8 cellular contexts compared by ENCODE assay signal in the genomic region with DNA sequence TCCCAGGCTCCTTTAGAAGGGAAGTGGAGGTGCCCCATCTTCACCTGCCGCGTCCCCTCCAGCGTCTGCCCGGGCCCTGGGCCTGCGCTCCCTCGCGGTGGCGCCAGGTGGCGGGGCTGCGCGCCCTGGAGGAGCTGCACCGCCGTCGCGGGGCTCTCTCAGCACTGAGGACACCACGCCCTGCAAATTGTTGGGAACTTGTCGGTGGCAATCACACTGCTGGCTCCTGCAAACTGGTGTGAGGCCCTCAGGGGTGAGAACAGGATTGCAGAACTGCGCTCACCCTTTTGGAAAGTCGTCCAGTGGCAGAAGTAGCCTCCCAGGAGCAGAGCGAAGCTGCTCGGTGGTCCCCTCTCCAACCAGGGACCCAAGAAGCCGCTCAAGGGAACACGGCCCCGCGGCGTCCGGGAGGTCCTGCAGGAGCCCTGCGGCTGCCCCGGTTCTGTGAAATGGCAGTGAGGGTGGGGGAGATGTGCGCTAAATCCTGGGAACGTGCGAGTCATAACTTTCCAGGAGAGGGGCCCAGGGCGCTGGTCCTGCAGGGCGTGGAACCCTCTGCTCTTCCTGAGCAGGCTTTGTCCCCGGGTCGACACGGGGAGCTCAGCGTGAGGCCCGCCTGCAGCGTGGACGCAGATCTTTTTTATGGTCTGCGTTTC. TPM values are rescaled to one million over a fixed set of nuclear protein-coding genes. Genes with fewer than 3 reads are reported as not detected.
DNase-seq lines count a peak whose midpoint lies in the region; ATAC-seq, FAIRE-seq and TF ChIP-seq lines count a peak whose summit lies in the region.

No MANE protein-coding gene starts in this region.

- WGBS in K562 (ENCODE audit: insufficient coverage, low coverage, missing lambda C conversion rate): 5% methylated on average over 38 of the region's 42 CpGs

- DNase-seq in GM10266 (ENCODE audit: extremely low spot score): peak; percentile 92
- peak; percentile 53 for DNase-seq in GOT3 (lab: John Stamatoyannopoulos, UW)
- DNase-seq in LoVo (ENCODE audit: low spot score): peak; percentile 93
- peak; percentile 75 for DNase-seq in T1000 (lab: John Stamatoyannopoulos, UW)
- DNase-seq in K562 (ENCODE audit: extremely low read depth in 1 of 4, low spot score in 3 of 4): peak; percentile 69 to 80 (median 76)
- DNase-seq in DMS153 treated with DMSO at 0.1 percent for 48 hours (lab: John Stamatoyannopoulos, UW; ENCODE audit: unreplicated experiment): no peak

- no peaks in the 10 kb centered on the region for H3K9me1 ChIP-seq in K562 (ENCODE audit: control insufficient read depth, insufficient read depth, low read length)

- H3K4me1 ChIP-seq in K562 (replicated peaks in 1 of 2; ENCODE audit: control insufficient read depth in 2 of 2, insufficient read depth in 2 of 2, low read length in 2 of 2): peaks cover 0 to 20% of the 10 kb centered on the region in 2 experiments; a peak in 2 of 5 replicates
- no peaks in the 10 kb centered on the region for H3K4me1 ChIP-seq in iPS-18a (ENCODE audit: control insufficient read depth, low read depth, low read length)

- H3K9ac ChIP-seq in K562 (ENCODE audit: insufficient read depth in 1 of 2, low read depth in 2 of 2, low read length in 2 of 2) (no peak overlapping the region), iPS-18a (ENCODE audit: low read length) (no peak overlapping the region)

- H3K4me3 ChIP-seq in K562: no peak overlapping the region
- peak overlapping the region; percentile 50 for H3K4me3 ChIP-seq in iPS-18a (ENCODE audit: low read length)
- peak overlapping the region; percentile 70 to 89 (median 77) for H3K4me3 ChIP-seq in skin epidermis

- peaks cover 4% of the 10 kb centered on the region; the same call in 1 of the 2 replicates for H4K20me1 ChIP-seq in K562 (replicated peaks; ENCODE audit: control insufficient read depth, insufficient read depth, low read length)

- H3K4me2 ChIP-seq in K562 (ENCODE audit: insufficient read depth, low read length): peak overlapping the region; percentile 67

- TF ChIP-seq CTCF in GM10266 (IDR thresholded peaks at IDR 0.05; ENCODE audit: control insufficient read depth, insufficient read depth, low read depth, missing control alignments): peak; percentile 99
- TF ChIP-seq CTCF in K562 (IDR thresholded peaks at IDR 0.05 in 2 of 3, conservative IDR thresholded peaks at IDR 0.05 in 1 of 3; ENCODE audit: insufficient read depth in 2 of 3, low read depth in 1 of 3, low read length in 3 of 3): peak; percentile 85 to 97 (median 85)

- intact Hi-C loops in K562 (cut with micrococcal nuclease): loop anchor here (1.0 to 5.0 kb wide), 2 partner anchors 89 to 339 kb away; no protein-coding TSS in a partner anchor

- H3K79me2 ChIP-seq in K562 (ENCODE audit: control insufficient read depth, insufficient read depth, low read length): no peaks in the 10 kb centered on the region

- H2AFZ ChIP-seq in K562 (ENCODE audit: low read depth, low read length): peak overlapping the region; percentile 56; the same call in 1 of the 2 replicates

- TF ChIP-seq RAD21 in K562 (CRISPR knock-in tag; conservative IDR thresholded peaks at IDR 0.05 in 1 of 2, IDR thresholded peaks at IDR 0.05 in 1 of 2): peak; percentile 44 to 73; a peak in 3 of 4 replicates

- FAIRE-seq in K562 (lab: Jason Lieb, UNC): peak; percentile 74

- H3K27me3 ChIP-seq in K562 (ENCODE audit: control insufficient read depth in 2 of 2, insufficient read depth in 2 of 2, low read length in 2 of 2): peaks cover 24 to 58% of the 10 kb centered on the region in 2 experiments
- peaks cover 65% of the 10 kb centered on the region for H3K27me3 ChIP-seq in iPS-18a (ENCODE audit: control insufficient read depth, insufficient read depth, low read length)

- BruUV-seq in K562 (replicated peaks; lab: Mats Ljungman, UMichigan): no TSS peak

- POLR2A ChIA-PET in K562 (lab: Yijun Ruan, JAX): interaction anchor here (0.6 to 1.0 kb wide), 4 partner anchors 10 to 486 kb away, joined by 3 to 4 read pairs (median 3); partner anchors contain the start of gene CHSY1

- H3K27ac ChIP-seq in K562 (ENCODE audit: extremely low read depth, low read depth, low read length): no peak overlapping the region
- no peak overlapping the region for H3K27ac ChIP-seq in iPS-18a (ENCODE audit: low read length)
- H3K27ac ChIP-seq in skin epidermis: peak overlapping the region in 20 of 21 experiments; percentile 55 to 95 (median 88)

- H3K9me3 ChIP-seq in K562 (replicated peaks; ENCODE audit: control insufficient read depth, insufficient read depth, low read depth, low read length): no peaks in the 10 kb centered on the region
- H3K9me3 ChIP-seq in iPS-18a (ENCODE audit: control insufficient read depth, low read depth, low read length): no peaks in the 10 kb centered on the region

- no peak for TF ChIP-seq EP300 in K562 (IDR thresholded peaks at IDR 0.05; ENCODE audit: low read length)

- H3K36me3 ChIP-seq in K562 (ENCODE audit: control insufficient read depth, insufficient read depth, low read length) (no peaks in the 10 kb centered on the region), iPS-18a (ENCODE audit: control insufficient read depth, low read depth, low read length) (no peaks in the 10 kb centered on the region)

- CTCF ChIA-PET in K562 (lab: Yijun Ruan, JAX; ENCODE audit: low intra/inter-chr PET ratio): interaction anchor here (2.5 kb wide), 1 partner anchor 89 kb away, joined by 25 read pairs; no protein-coding TSS in a partner anchor

- ATAC-seq in K562: peak; percentile 99

- no peak for TF ChIP-seq POLR2A in K562 (conservative IDR thresholded peaks at IDR 0.05)

- in situ Hi-C loops in K562 (cut with MboI): loop anchor here (25.0 kb wide), 1 partner anchor 344 kb away; the partner anchor contains the start of gene CHSY1

TF ChIP-seq in K562, 482 proteins besides CTCF, POLR2A, EP300 and RAD21 (continues in another document):
- TF ChIP-seq MAX (CRISPR knock-in tag; IDR thresholded peaks at IDR 0.05) (peak; percentile 27; the same call in 1 of the 2 replicates), RB1 (IDR thresholded peaks at IDR 0.05; ENCODE audit: low read depth) (peak; percentile 57; the same call in 1 of the 2 replicates), HNRNPUL1 (IDR thresholded peaks at IDR 0.05; ENCODE audit: low read length) (no peak), NBN (IDR thresholded peaks at IDR 0.05; ENCODE audit: low read depth) (no peak), NCOA6 (IDR thresholded peaks at IDR 0.05) (0 out of 2 replicates have a peak, but pooled peaks have one; percentile 37), CREB1 (IDR thresholded peaks at IDR 0.05) (no peak), CREB1 (CRISPR knock-in tag; IDR thresholded peaks at IDR 0.05) (peak; percentile 25; the same call in 1 of the 2 replicates)
- TF ChIP-seq, protein P1, sequence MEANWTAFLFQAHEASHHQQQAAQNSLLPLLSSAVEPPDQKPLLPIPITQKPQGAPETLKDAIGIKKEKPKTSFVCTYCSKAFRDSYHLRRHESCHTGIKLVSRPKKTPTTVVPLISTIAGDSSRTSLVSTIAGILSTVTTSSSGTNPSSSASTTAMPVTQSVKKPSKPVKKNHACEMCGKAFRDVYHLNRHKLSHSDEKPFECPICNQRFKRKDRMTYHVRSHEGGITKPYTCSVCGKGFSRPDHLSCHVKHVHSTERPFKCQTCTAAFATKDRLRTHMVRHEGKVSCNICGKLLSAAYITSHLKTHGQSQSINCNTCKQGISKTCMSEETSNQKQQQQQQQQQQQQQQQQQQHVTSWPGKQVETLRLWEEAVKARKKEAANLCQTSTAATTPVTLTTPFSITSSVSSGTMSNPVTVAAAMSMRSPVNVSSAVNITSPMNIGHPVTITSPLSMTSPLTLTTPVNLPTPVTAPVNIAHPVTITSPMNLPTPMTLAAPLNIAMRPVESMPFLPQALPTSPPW (CRISPR knock-in tag; IDR thresholded peaks at IDR 0.05): no peak

RNA-seq across cellular contexts. Expression of gene LRRK1, which starts 1.0 kb away (rescaled TPM):
- 0.28 and 1.9 TPM in 2 replicates for total RNA-seq in K562 (2011; cell fraction: chromatin; rRNA removed; ENCODE audit: low replicate concordance)
- total RNA-seq in K562 (2011; cell fraction: nucleolus; rRNA removed): 1.2 and 1.4 TPM in 2 replicates
- total RNA-seq in K562 (2011; cell fraction: nucleoplasm; rRNA removed): 0.23 and 0.44 TPM in 2 replicates
- total RNA-seq in K562 (2014; rRNA removed): 0.16 and 1.5 TPM in 2 replicates
- total RNA-seq in K562 (2014; rRNA removed; fragmentation: Illumina TruSeq; extraction: Trizol): 0.03 and 0.11 TPM in 2 replicates
- 0.04 and 0.11 TPM in 2 replicates for total RNA-seq in K562 (2015; rRNA removed; fragmentation: Illumina TruSeq; extraction: Trizol)
- 0.25 and 0.49 TPM in 2 replicates for total RNA-seq in K562 (2021)
- polyA plus RNA-seq in K562 (2011; rRNA removed): 0.24 and 0.34 TPM in 2 replicates
- polyA plus RNA-seq in K562 (2011; cell fraction: cytosol; rRNA removed): 0.40 and 0.55 TPM in 2 replicates
- polyA plus RNA-seq in K562 (2011; cell fraction: nucleus; rRNA removed): 0.47 and 1.5 TPM in 2 replicates
- polyA plus RNA-seq in K562 (2012): 0.20 and 0.43 TPM in 2 replicates
- 0.06 and 0.09 TPM in 2 replicates for polyA plus RNA-seq in K562 (2014; fragmentation: Illumina TruSeq; extraction: Trizol)
- polyA plus RNA-seq in K562 (2014; fragmentation: Nextera tagmentation; extraction: Ambion mirVana): under 1 TPM; 0.01 to 0.03 TPM
- 0.20 and 0.27 TPM in 2 replicates for polyA plus RNA-seq in K562 (2014; rRNA removed)
- 0.07 and 0.27 TPM in 2 replicates for polyA minus RNA-seq in K562 (2011; rRNA and poly(A)+ RNA removed)
- polyA minus RNA-seq in K562 (2011; cell fraction: cytosol; rRNA and poly(A)+ RNA removed): 0.82 TPM in 1 of 2 replicates, not detected in the other
- polyA minus RNA-seq in K562 (2011; cell fraction: nucleus; rRNA and poly(A)+ RNA removed): 0.27 and 2.0 TPM in 2 replicates

RNA-seq across cellular contexts. Expression of gene ALDH1A3, which starts 38.5 kb away (rescaled TPM):
- total RNA-seq in K562 (2011; cell fraction: chromatin; rRNA removed; ENCODE audit: low replicate concordance): not detected in 2 replicates
- total RNA-seq in K562 (2011; cell fraction: nucleolus; rRNA removed): not detected in 2 replicates
- not detected in 2 replicates for total RNA-seq in K562 (2011; cell fraction: nucleoplasm; rRNA removed)
- total RNA-seq in K562 (2014; rRNA removed) (not detected in 2 replicates), K562 (2014; rRNA removed; fragmentation: Illumina TruSeq; extraction: Trizol) (not detected in 2 replicates), K562 (2015; rRNA removed; fragmentation: Illumina TruSeq; extraction: Trizol) (not detected in 2 replicates), K562 (2021) (0.38 and 0.40 TPM in 2 replicates)
- polyA plus RNA-seq in K562 (2011; rRNA removed) (not detected in 2 replicates), K562 (2014; fragmentation: Illumina TruSeq; extraction: Trizol) (not detected in 2 replicates), K562 (2014; fragmentation: Nextera tagmentation; extraction: Ambion mirVana) (not detected), K562 (2014; rRNA removed) (not detected in 2 replicates)
- not detected in 2 replicates for polyA plus RNA-seq in K562 (2011; cell fraction: cytosol; rRNA removed)
- not detected in 2 replicates for polyA plus RNA-seq in K562 (2011; cell fraction: nucleus; rRNA removed)
- polyA plus RNA-seq in K562 (2012): not detected in 2 replicates
- not detected in 2 replicates for polyA minus RNA-seq in K562 (2011; rRNA and poly(A)+ RNA removed)
- polyA minus RNA-seq in K562 (2011; cell fraction: cytosol; rRNA and poly(A)+ RNA removed): not detected in 2 replicates
- not detected in 2 replicates for polyA minus RNA-seq in K562 (2011; cell fraction: nucleus; rRNA and poly(A)+ RNA removed)

Comparison
In these comparisons a context has a peak if more than half of its experiments do, and no peak if none do; other contexts are left out.
1. H3K27ac ChIP-seq: peak in skin epidermis (20 of 21); none in K562 (single experiment) and iPS-18a (single experiment).